In the genomic region with DNA sequence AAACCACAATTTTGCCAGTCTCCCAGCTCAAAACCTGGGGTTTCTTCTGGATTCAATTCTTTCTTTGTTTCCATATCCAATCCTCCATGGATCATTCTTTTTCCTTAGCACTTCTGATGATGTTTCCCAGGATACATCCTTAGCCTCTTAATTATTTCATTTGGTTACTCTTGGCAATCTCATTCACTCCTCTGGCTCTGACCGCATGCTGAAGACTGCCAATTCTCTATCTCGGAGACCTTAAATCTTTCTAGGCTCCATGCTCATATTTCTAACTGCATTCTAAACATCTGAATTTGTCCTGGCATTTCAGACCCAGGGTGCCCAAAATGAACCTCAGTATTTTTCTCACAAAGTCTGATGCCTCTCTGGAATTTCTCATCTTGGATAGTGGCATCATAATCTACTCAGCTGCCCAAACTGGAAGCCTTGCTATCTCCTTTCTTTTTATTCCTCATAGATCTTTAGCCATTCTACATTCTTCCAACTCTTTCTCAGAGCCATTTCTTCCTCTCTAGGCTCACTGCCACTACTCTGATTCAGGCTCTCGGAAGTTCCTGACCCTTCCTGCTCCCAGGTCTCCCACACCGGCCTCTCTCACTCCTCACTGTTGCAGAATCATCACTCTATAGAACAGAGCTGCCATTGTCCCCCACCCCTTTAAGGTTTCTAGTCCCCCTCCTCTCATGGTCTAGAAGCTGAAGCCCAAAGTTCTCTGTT, we compare ENCODE assay signal across 14 cellular contexts.
DNase-seq lines count a peak whose midpoint lies in the region; ATAC-seq and TF ChIP-seq lines count a peak whose summit lies in the region.
"Had no signal": no experiment of that assay in that cellular context is flagged by ENCODE, and none has a peak within 500 bp of the region (broad histone marks: within the 10 kb centered on the region; RNA-seq: fewer than 3 reads in every experiment).

No MANE protein-coding gene starts in this region.

- H3K4me1 Mint-ChIP-seq in memory B cell: no peaks in the 10 kb centered on the region

- no peak for TF ChIP-seq EP300 in transverse colon (IDR thresholded peaks at IDR 0.05; ENCODE audit: low read depth)

- in situ Hi-C loops in transverse colon (cut with MboI; ENCODE audit: low pct_ligation_motif_present in 1 of 4, low pct_unique_long_range_greater_than_20kb in 1 of 4, low sequenced_read_pairs in 3 of 4): no loop called here

- H3K4me1 ChIP-seq in left ventricle myocardium inferior (peaks cover 84% of the 10 kb centered on the region), ascending aorta (peaks cover 8 to 25% of the 10 kb centered on the region in 2 donors), transverse colon (peaks cover 0 to 45% (median 14%) of the 10 kb centered on the region in 4 donors)

- H3K36me3 ChIP-seq in left ventricle myocardium inferior: peaks cover under 1% of the 10 kb centered on the region
- H3K36me3 ChIP-seq in ascending aorta: no peaks in the 10 kb centered on the region
- no peaks in the 10 kb centered on the region for H3K36me3 ChIP-seq in transverse colon

- H3K4me3 Mint-ChIP-seq in memory B cell: no peak overlapping the region
- H3K4me3 Mint-ChIP-seq: naive thymus-derived CD8-positive, alpha-beta T cell; type B pancreatic cell had no signal

- H3K27ac ChIP-seq in left ventricle myocardium inferior (replicated peaks) (peak overlapping the region; percentile 91), ascending aorta (peak overlapping the region; percentile 51 to 65), transverse colon (peak overlapping the region; percentile 17 to 57 (median 43))
- H3K27ac ChIP-seq: VCaP had no signal

- peak overlapping the region; percentile 0 for H3K27ac Mint-ChIP-seq in memory B cell

- intact Hi-C loops in left ventricle myocardium inferior (cut with micrococcal nuclease) (no loop called here), Right ventricle myocardium superior (cut with DNase I) (loop anchor here (5.0 kb wide), 1 partner anchor 291 kb away; a partner anchor contains a TSS), ascending aorta (cut with DNase I) (loop anchor here (5.0 kb wide), 1 partner anchor 34 kb away; no protein-coding TSS in a partner anchor), transverse colon (cut with DNase I; ENCODE audit: low total_unique reads) (no loop called here)

- H3K9me3 ChIP-seq in left ventricle myocardium inferior (replicated peaks) (no peaks in the 10 kb centered on the region), ascending aorta (no peaks in the 10 kb centered on the region), transverse colon (no peaks in the 10 kb centered on the region)

- H3K36me3 Mint-ChIP-seq in memory B cell: peaks cover 26% of the 10 kb centered on the region

- TF ChIP-seq POLR2A in transverse colon (IDR thresholded peaks at IDR 0.05): no peak

- H3K4me3 ChIP-seq in left ventricle myocardium inferior (no peak overlapping the region), ascending aorta (no peak overlapping the region), transverse colon (no peak overlapping the region)

- H3K27me3 Mint-ChIP-seq in memory B cell: no peaks in the 10 kb centered on the region
- H3K27me3 Mint-ChIP-seq: naive thymus-derived CD8-positive, alpha-beta T cell; type B pancreatic cell had no signal

- WGBS in transverse colon (ENCODE audit: low coverage in 1 of 2), 2 donors: 83 to 100% methylated on average over 2 to 4 of the region's 4 CpGs

- H3K27me3 ChIP-seq in left ventricle myocardium inferior (ENCODE audit: low read depth): no peaks in the 10 kb centered on the region
- no peaks in the 10 kb centered on the region for H3K27me3 ChIP-seq in ascending aorta
- H3K27me3 ChIP-seq in transverse colon: no peaks in the 10 kb centered on the region

- no peaks in the 10 kb centered on the region for H3K9me3 Mint-ChIP-seq in memory B cell
- H3K9me3 Mint-ChIP-seq: type B pancreatic cell had no signal

- DNase-seq in left ventricle myocardium inferior: no peak
- no peak for DNase-seq in Right ventricle myocardium superior
- no peak for DNase-seq in ascending aorta (ENCODE audit: low spot score in 2 of 2)
- no peak for DNase-seq in memory B cell (ENCODE audit: low spot score in 2 of 2)
- DNase-seq in transverse colon: no peak
- no peak for DNase-seq in inferior parietal cortex (ENCODE audit: extremely low spot score)
- no peak for DNase-seq in NOMO-1 treated with dmso at 0.1 percent for 144 hours (lab: John Stamatoyannopoulos, UW; ENCODE audit: unreplicated experiment)
- DNase-seq: naive thymus-derived CD8-positive, alpha-beta T cell; NCI-H1930; PC-3 had no signal

- no peak for TF ChIP-seq CTCF in left ventricle myocardium inferior (IDR thresholded peaks at IDR 0.05; ENCODE audit: borderline replicate concordance)
- TF ChIP-seq CTCF in ascending aorta (IDR thresholded peaks at IDR 0.05): no peak
- TF ChIP-seq CTCF in transverse colon (IDR thresholded peaks at IDR 0.05): no peak

- ATAC-seq in Right ventricle myocardium superior (ENCODE audit: poor library complexity) (no peak), memory B cell (ENCODE audit: low read depth) (no peak), GM21737 (IDR thresholded peaks at IDR 0.05; ENCODE audit: unreplicated experiment) (no peak)
- ATAC-seq: naive thymus-derived CD8-positive, alpha-beta T cell; PC-3; SK-N-SH treated with all-trans-retinoic acid at 6 μM for 48 hours had no signal

Comparison
In these comparisons a context has a peak if more than half of its experiments do, and no peak if none do; other contexts are left out.
1. intact Hi-C loops: an anchor here in Right ventricle myocardium superior (5.0 kb wide) and ascending aorta (5.0 kb wide); none called in left ventricle myocardium inferior and transverse colon.